In the genomic region with DNA sequence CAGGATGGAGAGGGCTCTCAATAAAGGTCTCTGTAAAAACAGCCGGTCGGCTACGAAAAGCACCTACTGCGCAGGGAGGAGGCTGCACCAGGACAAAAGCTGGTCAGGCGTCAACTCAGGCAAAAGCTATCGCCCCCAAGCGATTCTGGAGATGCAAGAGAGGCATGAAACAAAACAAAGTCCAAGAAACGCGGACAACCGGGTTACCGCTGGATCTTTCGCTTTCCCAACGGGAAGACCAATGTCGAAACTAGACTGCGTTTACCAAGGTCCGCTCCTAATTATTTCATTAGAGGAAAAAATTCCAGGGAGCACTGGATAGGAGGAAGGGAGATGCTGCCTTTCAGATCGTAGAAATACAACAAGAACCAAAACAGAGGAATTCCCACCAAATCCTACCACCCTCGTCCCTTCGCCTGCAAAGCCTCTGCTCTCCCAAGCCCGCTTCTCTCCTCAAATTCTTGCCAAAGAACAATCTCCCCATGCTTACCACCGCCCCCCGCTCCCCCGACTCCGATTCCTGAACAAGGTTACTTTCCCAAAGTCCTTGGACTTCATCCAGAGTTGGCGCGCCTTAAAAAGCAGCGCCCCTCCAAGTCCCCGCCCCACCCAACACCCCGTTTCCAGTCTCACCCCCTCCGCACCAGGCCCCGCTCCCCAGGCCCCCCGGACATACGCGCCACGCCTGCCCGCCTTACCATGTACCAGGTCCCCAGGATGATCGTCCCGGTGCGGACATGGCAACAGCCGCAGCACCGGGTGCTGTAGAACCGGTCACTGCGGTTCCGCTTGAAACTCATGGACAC, we compare ENCODE assay signal across 10 cellular contexts. TPM values are rescaled to one million over a fixed set of nuclear protein-coding genes. Genes with fewer than 3 reads are reported as not detected.
DNase-seq lines count a peak whose midpoint lies in the region; ATAC-seq and TF ChIP-seq lines count a peak whose summit lies in the region.
"Had no signal": no experiment of that assay in that cellular context is flagged by ENCODE, and none has a peak within 500 bp of the region (broad histone marks: within the 10 kb centered on the region; RNA-seq: fewer than 3 reads in every experiment).

No MANE protein-coding gene starts in this region.

- DNase-seq in AG09319 (ENCODE audit: extremely low read depth, low read depth) (no peak), NCI-H2227 treated with DMSO at 0.1 percent for 48 hours (lab: John Stamatoyannopoulos, UW) (peak; percentile 40), foreskin fibroblast (peak in 1 of 2 donors; percentile 82), NCI-H187 (lab: John Stamatoyannopoulos, UW) (no peak)
- DNase-seq in activated CD8-positive, alpha-beta memory T cell treated with anti-CD3 and anti-CD28 coated beads for 24 hours: peak; percentile 62
- DNase-seq in naive thymus-derived CD8-positive, alpha-beta T cell: peak in 2 of 10 donors; percentile 1 to 14

- peak; percentile 28 for ATAC-seq in GM18498 (IDR thresholded peaks at IDR 0.05; ENCODE audit: unreplicated experiment)
- ATAC-seq in HG02870 (IDR thresholded peaks at IDR 0.05; ENCODE audit: unreplicated experiment): peak; percentile 11
- ATAC-seq in naive thymus-derived CD8-positive, alpha-beta T cell: peak; percentile 21 to 31

- POLR2A ChIA-PET in naive thymus-derived CD8-positive, alpha-beta T cell (lab: Charles Lee): interaction anchor here (0.7 to 2.1 kb wide), 5 partner anchors 11 to 703 kb away, joined by 3 to 5 read pairs (median 3); a partner anchor contains a TSS

- H3K36me3 Mint-ChIP-seq in naive thymus-derived CD8-positive, alpha-beta T cell: peaks cover 0 to 3% (median 2%) of the 10 kb centered on the region in 3 donors

- no peak overlapping the region for H3K4me3 Mint-ChIP-seq in naive thymus-derived CD8-positive, alpha-beta T cell
- H3K4me3 Mint-ChIP-seq: stimulated activated naive CD8-positive, alpha-beta T cell treated with anti-CD3 and anti-CD28 coated beads, Interleukin-15, Interleukin-2, amounts not matched to agents 100 ng/mL and 50 ng/mL, for 24 hours had no signal

- no peaks in the 10 kb centered on the region for H3K9me3 Mint-ChIP-seq in naive thymus-derived CD8-positive, alpha-beta T cell
- H3K9me3 Mint-ChIP-seq: stimulated activated naive CD8-positive, alpha-beta T cell treated with anti-CD3 and anti-CD28 coated beads, Interleukin-15, Interleukin-2, amounts not matched to agents 100 ng/mL and 50 ng/mL, for 24 hours had no signal

- TF ChIP-seq CTCF in AG09319 (IDR thresholded peaks at IDR 0.05; ENCODE audit: low read depth, low read length): peak; percentile 16
- TF ChIP-seq CTCF in foreskin fibroblast (IDR thresholded peaks at IDR 0.05; ENCODE audit: low read depth, low read length): peak; percentile 20

- no peak overlapping the region for H3K27ac Mint-ChIP-seq in naive thymus-derived CD8-positive, alpha-beta T cell
- H3K27ac Mint-ChIP-seq: stimulated activated naive CD8-positive, alpha-beta T cell treated with anti-CD3 and anti-CD28 coated beads, Interleukin-15, Interleukin-2, amounts not matched to agents 100 ng/mL and 50 ng/mL, for 24 hours had no signal

- peaks cover 2 to 13% (median 12%) of the 10 kb centered on the region in 5 donors for H3K27me3 Mint-ChIP-seq in naive thymus-derived CD8-positive, alpha-beta T cell

- peaks cover 24 to 35% (median 34%) of the 10 kb centered on the region in 4 donors for H3K4me1 Mint-ChIP-seq in naive thymus-derived CD8-positive, alpha-beta T cell

- H3K4me3 ChIP-seq in foreskin fibroblast (ENCODE audit: low read depth in 1 of 2, low read length in 2 of 2): peak overlapping the region; percentile 77 to 99

RNA-seq across cellular contexts. Expression of a gene that starts 0.5 kb away (rescaled TPM):
- 10 to 100 TPM; 45.7 to 46.0 TPM for total RNA-seq in naive thymus-derived CD8-positive, alpha-beta T cell
- 100 to 1,000 TPM in 1 of 3 donors, 10 to 100 TPM in 2; 88.7 to 100 (median 97.1) TPM for polyA plus RNA-seq in naive thymus-derived CD8-positive, alpha-beta T cell

RNA-seq across cellular contexts. Expression of a gene that starts 38.4 kb away (rescaled TPM):
- not detected for total RNA-seq in naive thymus-derived CD8-positive, alpha-beta T cell
- not detected for polyA plus RNA-seq in naive thymus-derived CD8-positive, alpha-beta T cell
- total RNA-seq: T-helper 2 cell treated with Interferon-gamma antibody and Interleukin-4, amounts not matched to agents 100 ng/mL and 5 ng/mL, for 36 hours had no signal

Comparison
In these comparisons a context has a peak if more than half of its experiments do, and no peak if none do; other contexts are left out.
1. DNase-seq: peak in NCI-H2227 treated with DMSO at 0.1 percent for 48 hours (single experiment) and activated CD8-positive, alpha-beta memory T cell treated with anti-CD3 and anti-CD28 coated beads for 24 hours (single experiment); none in AG09319 (single experiment) and NCI-H187 (0 of 2).
2. Peak in every context shown above with its lines, with median percentiles within 50 percentile points of each other: ATAC-seq.